ENCODE assay signal across 16 cellular contexts in the genomic region with DNA sequence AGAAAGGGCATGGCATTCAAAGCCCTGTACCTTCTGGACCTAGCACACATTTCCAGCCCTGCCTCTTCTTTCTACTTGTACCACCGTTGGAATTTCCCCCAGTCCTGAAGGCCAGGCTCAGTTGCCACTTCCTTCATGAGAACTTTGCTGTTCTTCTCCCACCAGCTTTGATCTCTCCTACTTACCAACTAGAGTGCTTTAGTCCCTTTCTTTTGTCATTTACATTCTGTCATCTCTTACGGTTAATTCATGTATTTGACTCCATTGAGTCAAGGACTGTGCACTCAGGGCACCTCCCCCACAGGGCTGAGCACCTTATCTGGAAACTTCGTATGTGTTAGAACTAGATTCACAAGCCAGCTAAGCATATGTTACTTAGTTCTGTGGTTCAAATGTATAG. TPM values are rescaled to one million over a fixed set of nuclear protein-coding genes. Genes with fewer than 3 reads are reported as not detected.
A peak's percentile ranks its signal among the peaks of the same experiment; 100 is the strongest.
DNase-seq lines count a peak whose midpoint lies in the region; ATAC-seq and TF ChIP-seq lines count a peak whose summit lies in the region.
"Had no signal": no experiment of that assay in that cellular context is flagged by ENCODE, and none has a peak within 500 bp of the region (broad histone marks: within the 10 kb centered on the region; RNA-seq: fewer than 3 reads in every experiment).

No MANE protein-coding gene starts in this region.

- H3K36me3 Mint-ChIP-seq in effector memory CD8-positive, alpha-beta T cell (ENCODE audit: insufficient read depth) = peaks cover 44% of the 10 kb centered on the region

- DNase-seq in T-helper 1 cell (peak in 4 of 5 donors; percentile 21 to 31 (median 24)), COLO668 (lab: John Stamatoyannopoulos, UW; ENCODE audit: unreplicated experiment) (no peak), A673 (ENCODE audit: low spot score) (no peak)
- peak; percentile 70 for DNase-seq in activated CD8-positive, alpha-beta memory T cell treated with anti-CD3 and anti-CD28 coated beads, Interleukin-2, amount 50 U/mL, for 48 hours
- peak in 1 of 3 experiments; percentile 32 for DNase-seq in effector memory CD8-positive, alpha-beta T cell
- DNase-seq in stimulated activated CD8-positive, alpha-beta memory T cell treated with anti-CD3 and anti-CD28 coated beads, Interleukin-7, amount 100 ng/mL, for 24 hours (ENCODE audit: low read depth) = peak; percentile 25
- DNase-seq: body of pancreas, COR-L47, hypothalamus, NCI-H1105, psoas muscle, T1000 had no signal

- H3K4me3 Mint-ChIP-seq in effector memory CD8-positive, alpha-beta T cell = peak overlapping the region; percentile 60 to 79

- no peak for TF ChIP-seq POLR2A in GM18505 (IDR thresholded peaks at IDR 0.05; ENCODE audit: borderline replicate concordance, extremely low read depth, insufficient read depth, insufficient read length)

- peak overlapping the region; percentile 99 to 100 for H3K27ac Mint-ChIP-seq in effector memory CD8-positive, alpha-beta T cell

- H3K27ac ChIP-seq in A673 (ENCODE audit: low read depth, low read length, poor library complexity, severe bottlenecking) = no peak overlapping the region
- H3K27ac ChIP-seq: body of pancreas, HL-60, psoas muscle had no signal

- no peaks in the 10 kb centered on the region for H3K9me3 Mint-ChIP-seq in effector memory CD8-positive, alpha-beta T cell

- no peak overlapping the region for H3K4me3 ChIP-seq in A673 (ENCODE audit: low read depth, low read length, poor library complexity, severe bottlenecking)
- H3K4me3 ChIP-seq: body of pancreas, psoas muscle had no signal

- POLR2A ChIA-PET in A673 (lab: Charles Lee; ENCODE audit: low non-redundant PET) = no interaction called here

- H3K4me1 Mint-ChIP-seq in effector memory CD8-positive, alpha-beta T cell (ENCODE audit: low read depth in 2 of 2) = peaks cover 37 to 56% of the 10 kb centered on the region in 2 donors

- H3K27me3 ChIP-seq in A673 (replicated peaks; ENCODE audit: insufficient read depth, low read depth, low read length, poor library complexity) = no peaks in the 10 kb centered on the region
- H3K27me3 ChIP-seq: body of pancreas had no signal

- H3K4me1 ChIP-seq in A673 (ENCODE audit: insufficient read depth, low read length, poor library complexity, severe bottlenecking) = no peaks in the 10 kb centered on the region
- H3K4me1 ChIP-seq: body of pancreas, psoas muscle had no signal

- CTCF ChIA-PET in A673 (lab: Charles Lee) = no interaction called here

- no peaks in the 10 kb centered on the region for H3K9me3 ChIP-seq in A673 (ENCODE audit: low read depth, low read length, poor library complexity, severe bottlenecking)
- H3K9me3 ChIP-seq: body of pancreas, psoas muscle had no signal

- no peaks in the 10 kb centered on the region for H3K36me3 ChIP-seq in A673 (ENCODE audit: insufficient read depth, low read length, poor library complexity, severe bottlenecking)

- H3K27me3 Mint-ChIP-seq in effector memory CD8-positive, alpha-beta T cell = no peaks in the 10 kb centered on the region

- intact Hi-C loops in A673 (cut with micrococcal nuclease; ENCODE audit: unreplicated experiment) = no loop called here

- ATAC-seq in effector memory CD8-positive, alpha-beta T cell (replicated peaks) = no peak
- no peak for ATAC-seq in esophagus mucosa
- no peak for ATAC-seq in GM18505 (IDR thresholded peaks at IDR 0.05; ENCODE audit: unreplicated experiment)
- ATAC-seq: body of pancreas, psoas muscle had no signal

- TF ChIP-seq CTCF in A673 (conservative IDR thresholded peaks at IDR 0.05; ENCODE audit: low read depth, low read length) = no peak

- BruUV-seq in A673 (replicated peaks; lab: Mats Ljungman, UMichigan) = no TSS peak

RNA-seq across cellular contexts. Expression of a gene that starts 26.3 kb away (rescaled TPM):
- 32.6 TPM for total RNA-seq in esophagus mucosa
- 1.0 and 2.4 TPM in 2 replicates for total RNA-seq in A673 (2021)
- total RNA-seq: endothelial cell of umbilical vein had no signal

Comparison
In these comparisons a context has a peak if more than half of its experiments do, and no peak if none do; other contexts are left out.
1. DNase-seq: peak in T-helper 1 cell (4 of 5), activated CD8-positive, alpha-beta memory T cell treated with anti-CD3 and anti-CD28 coated beads, Interleukin-2, amount 50 U/mL, for 48 hours (single experiment) and stimulated activated CD8-positive, alpha-beta memory T cell treated with anti-CD3 and anti-CD28 coated beads, Interleukin-7, amount 100 ng/mL, for 24 hours (single experiment); none in COLO668 (single experiment) and A673 (single experiment).